2 cellular contexts compared by ENCODE assay signal in genomic region chr14:100640481-100641273, GRCh38.
TF ChIP-seq lines count a peak whose summit lies in the region.

No MANE protein-coding gene starts in this region.

TF ChIP-seq in K562, 482 proteins besides CTCF, POLR2A, EP300 and RAD21 (continued from another document):
- TF ChIP-seq TFAP4 (CRISPR knock-in tag; IDR thresholded peaks at IDR 0.05; ENCODE audit: borderline replicate concordance) (peak; percentile 59; the same call in 1 of the 2 replicates), U2AF2 (optimal IDR thresholded peaks at IDR 0.05; ENCODE audit: low read depth, low read length) (no peak), E2F6 (IDR thresholded peaks at IDR 0.05; ENCODE audit: borderline replicate concordance in 1 of 2, extremely low read depth in 1 of 2, insufficient read depth in 1 of 2, insufficient read length in 1 of 2, low read depth in 1 of 2, low read length in 1 of 2, poor library complexity in 1 of 2, severe bottlenecking in 1 of 2) (peak in 1 of 2 experiments; percentile 83), CREM (IDR thresholded peaks at IDR 0.05; ENCODE audit: low read depth) (0 out of 2 replicates have a peak, but pooled peaks have one; percentile 8), TCF3 (CRISPR knock-in tag; IDR thresholded peaks at IDR 0.05) (peak; percentile 51), MXI1 (IDR thresholded peaks at IDR 0.05; ENCODE audit: low read depth, low read length) (no peak), ARID3B (CRISPR knock-in tag; IDR thresholded peaks at IDR 0.05; ENCODE audit: borderline replicate concordance) (no peak), GABPA (tag; conservative IDR thresholded peaks at IDR 0.05; ENCODE audit: low read depth) (0 out of 2 replicates have a peak, but pooled peaks have one; percentile 17), KLF10 (CRISPR knock-in tag; IDR thresholded peaks at IDR 0.05) (no peak), ZNF197 (CRISPR knock-in tag; IDR thresholded peaks at IDR 0.05; ENCODE audit: low read depth) (no peak), ZNF316 (IDR thresholded peaks at IDR 0.05) (peak; percentile 25; the same call in 1 of the 2 replicates), ETV5 (CRISPR knock-in tag; IDR thresholded peaks at IDR 0.05; ENCODE audit: low read depth) (peak; percentile 47; the same call in 1 of the 2 replicates), HES1 (IDR thresholded peaks at IDR 0.05; ENCODE audit: low read depth) (peak; percentile 75; the same call in 1 of the 2 replicates), ESRRA (IDR thresholded peaks at IDR 0.05; ENCODE audit: borderline replicate concordance, low read depth) (peak; percentile 16; the same call in 1 of the 2 replicates), ZNF324 (CRISPR knock-in tag; IDR thresholded peaks at IDR 0.05) (no peak), C11orf30 (IDR thresholded peaks at IDR 0.05; ENCODE audit: low read depth) (no peak), ZNF311 (CRISPR knock-in tag; IDR thresholded peaks at IDR 0.05) (no peak), CHD4 (IDR thresholded peaks at IDR 0.05; ENCODE audit: insufficient read depth, insufficient replicate concordance, low read depth, low read length, poor library complexity, severe bottlenecking) (no peak)

TF ChIP-seq in SK-N-SH, 30 proteins besides CTCF, POLR2A, EP300 and RAD21 (continued from another document):
- no peak for TF ChIP-seq PBX3 (IDR thresholded peaks at IDR 0.05)
- TF ChIP-seq MAX (IDR thresholded peaks at IDR 0.05; ENCODE audit: low read depth), result no peak
- TF ChIP-seq RXRA (IDR thresholded peaks at IDR 0.05; ENCODE audit: borderline replicate concordance, low read depth), result no peak
- TF ChIP-seq USF2 (IDR thresholded peaks at IDR 0.05; ENCODE audit: borderline replicate concordance, low read depth, low read length), result no peak
- TF ChIP-seq EZH2phosphoT487 (IDR thresholded peaks at IDR 0.05; ENCODE audit: borderline replicate concordance, low read depth), result no peak
- TF ChIP-seq USF1 (IDR thresholded peaks at IDR 0.05; ENCODE audit: borderline replicate concordance, low read depth), result no peak
- no peak for TF ChIP-seq ELF1 (IDR thresholded peaks at IDR 0.05)
